Comparison of ENCODE assay signal across 34 cellular contexts in genomic region chr6:37910998-37911397, GRCh38.
"Had no signal": no experiment of that assay in that cellular context is flagged by ENCODE, and none has a peak within 500 bp of the region (broad histone marks: within the 10 kb centered on the region; RNA-seq: fewer than 3 reads in every experiment).

No MANE protein-coding gene starts in this region.

- ATAC-seq: activated naive CD8-positive, alpha-beta T cell treated with anti-CD3 and anti-CD28 coated beads, Interleukin-2, amount 50 U/mL, for 24 hours; body of pancreas; gastroesophageal sphincter; heart right ventricle; T-helper 17 cell had no signal

- H3K27me3 ChIP-seq: adrenal gland, body of pancreas, esophagus squamous epithelium, gastroesophageal sphincter, heart right ventricle had no signal

- H3K4me3 ChIP-seq: adrenal gland, body of pancreas, esophagus squamous epithelium, gastroesophageal sphincter, heart right ventricle had no signal

- FAIRE-seq: colon, endometrium, endothelial cell of umbilical vein had no signal

- H3K4me3 Mint-ChIP-seq: activated B cell treated with CpG ODN at 0.5 μM for 24 hours; activated CD8-positive, alpha-beta T cell treated with anti-CD3 and anti-CD28 coated beads for 36 hours; activated naive CD8-positive, alpha-beta T cell treated with anti-CD3 and anti-CD28 coated beads for 36 hours; activated naive CD8-positive, alpha-beta T cell treated with anti-CD3 and anti-CD28 coated beads, Interleukin-2, amount 50 U/mL, for 24 hours; T-helper 17 cell; T-helper 2 cell treated with Interferon-gamma antibody and Interleukin-4, amounts not matched to agents 5 μg/mL and 100 μg/mL, for 36 hours had no signal

- H3K36me3 ChIP-seq: adrenal gland, WERI-Rb-1 had no signal

- H3K27me3 Mint-ChIP-seq: activated B cell treated with CpG ODN at 0.5 μM for 24 hours; activated CD8-positive, alpha-beta T cell treated with anti-CD3 and anti-CD28 coated beads for 36 hours; activated naive CD8-positive, alpha-beta T cell treated with anti-CD3 and anti-CD28 coated beads for 36 hours; activated naive CD8-positive, alpha-beta T cell treated with anti-CD3 and anti-CD28 coated beads, Interleukin-2, amount 50 U/mL, for 24 hours; T-helper 17 cell had no signal

- H3K9me3 ChIP-seq: adrenal gland, body of pancreas, esophagus squamous epithelium, gastroesophageal sphincter, heart right ventricle had no signal

- H3K27ac ChIP-seq: adrenal gland, body of pancreas, epithelial cell of prostate, esophagus squamous epithelium, gastroesophageal sphincter, heart right ventricle, WERI-Rb-1 had no signal

- DNase-seq: activated B cell treated with CpG ODN at 0.5 μM for 24 hours; activated CD4-positive, alpha-beta T cell treated with anti-CD3 and anti-CD28 coated beads for 48 hours; activated CD4-positive, alpha-beta T cell treated with anti-CD3 and anti-CD28 coated beads, Interleukin-2, amount 50 U/mL, for 1 hour; activated CD4-positive, alpha-beta T cell treated with anti-CD3 and anti-CD28 coated beads, Interleukin-2, amount 50 U/mL, for 48 hours; activated CD8-positive, alpha-beta memory T cell treated with anti-CD3 and anti-CD28 coated beads for 24 hours; activated CD8-positive, alpha-beta T cell treated with anti-CD3 and anti-CD28 coated beads for 36 hours; activated gamma-delta T cell; activated naive CD4-positive, alpha-beta T cell; activated naive CD4-positive, alpha-beta T cell treated with anti-CD3 and anti-CD28 coated beads, Interleukin-2, amount 50 U/mL, for 16 hours; activated naive CD8-positive, alpha-beta T cell treated with anti-CD3 and anti-CD28 coated beads for 36 hours; activated naive CD8-positive, alpha-beta T cell treated with anti-CD3 and anti-CD28 coated beads, Interleukin-2, amount 50 U/mL, for 24 hours; activated T-cell treated with anti-CD3 and anti-CD28 coated beads, Interleukin-2, amount 50 U/mL, for 1 hour; activated T-cell treated with anti-CD3 and anti-CD28 coated beads, Interleukin-2, amount 50 U/mL, for 48 hours; adrenal gland; amygdala; aorta; body of pancreas; caudate nucleus; cortex of kidney; dermis blood vessel endothelial cell; effector CD4-positive, alpha-beta T cell; esophagus squamous epithelium; foreskin melanocyte; heart right ventricle; T-helper 1 cell; T-helper 17 cell; T1000; WERI-Rb-1 had no signal

- H3K9me3 Mint-ChIP-seq: activated B cell treated with CpG ODN at 0.5 μM for 24 hours; activated CD8-positive, alpha-beta T cell treated with anti-CD3 and anti-CD28 coated beads for 36 hours; activated naive CD8-positive, alpha-beta T cell treated with anti-CD3 and anti-CD28 coated beads for 36 hours; activated naive CD8-positive, alpha-beta T cell treated with anti-CD3 and anti-CD28 coated beads, Interleukin-2, amount 50 U/mL, for 24 hours; T-helper 2 cell treated with Interferon-gamma antibody and Interleukin-4, amounts not matched to agents 5 μg/mL and 100 μg/mL, for 36 hours had no signal

- H3K27ac Mint-ChIP-seq: activated B cell treated with CpG ODN at 0.5 μM for 24 hours; activated CD8-positive, alpha-beta T cell treated with anti-CD3 and anti-CD28 coated beads for 36 hours; activated naive CD8-positive, alpha-beta T cell treated with anti-CD3 and anti-CD28 coated beads for 36 hours; activated naive CD8-positive, alpha-beta T cell treated with anti-CD3 and anti-CD28 coated beads, Interleukin-2, amount 50 U/mL, for 24 hours; T-helper 17 cell; T-helper 2 cell treated with Interferon-gamma antibody and Interleukin-4, amounts not matched to agents 5 μg/mL and 100 μg/mL, for 36 hours had no signal

- H3K4me1 ChIP-seq: body of pancreas had no signal
